In genomic region chr3:20230954-20231353, GRCh38 we compare ENCODE assay signal across 22 cellular contexts. TPM values are rescaled to one million over a fixed set of nuclear protein-coding genes. Genes with fewer than 3 reads are reported as not detected.
A peak's percentile ranks its signal among the peaks of the same experiment; 100 is the strongest.
DNase-seq lines count a peak whose midpoint lies in the region.
"Had no signal": no experiment of that assay in that cellular context is flagged by ENCODE, and none has a peak within 500 bp of the region (broad histone marks: within the 10 kb centered on the region; RNA-seq: fewer than 3 reads in every experiment).

No MANE protein-coding gene starts in this region.

- peaks cover 0 to 3% (median 0%) of the 10 kb centered on the region in 3 experiments for H3K27me3 ChIP-seq in neuronal stem cell (ENCODE audit: control insufficient read depth in 3 of 3, insufficient read depth in 3 of 3, low read depth in 1 of 3, low read length in 3 of 3)
- H3K27me3 ChIP-seq: BE2C; BLaER1 treated with 17β-estradiol and CSF1 and Interleukin-3, amounts not matched to agents 10 nM and 100 nM had no signal

- no peak overlapping the region for H3K14ac ChIP-seq in neuronal stem cell (ENCODE audit: low read length)

- H2AFZ ChIP-seq in neuronal stem cell (ENCODE audit: low read length): no peak overlapping the region
- H2AFZ ChIP-seq: GM23338 had no signal

- no peak overlapping the region for H3K4me2 ChIP-seq in neuronal stem cell (ENCODE audit: insufficient read depth, low read length, poor library complexity, severe bottlenecking)
- H3K4me2 ChIP-seq: A549; BLaER1 treated with 17β-estradiol and CSF1 and Interleukin-3, amounts not matched to agents 10 nM and 100 nM; GM23338 had no signal

- H4K91ac ChIP-seq in neuronal stem cell (ENCODE audit: low read depth, low read length, poor library complexity): no peak overlapping the region

- no peak overlapping the region for H2BK120ac ChIP-seq in neuronal stem cell (ENCODE audit: low read depth, low read length)

- no CpG with 5 or more reads among the region's 1 CpG for WGBS in neuronal stem cell (ENCODE audit: extremely low coverage in 2 of 2, insufficient read length in 2 of 2, insufficient replicate concordance in 1 of 2), 2 donors

- H3K4me1 ChIP-seq in neuronal stem cell (ENCODE audit: control insufficient read depth in 2 of 2, insufficient read depth in 1 of 2, low read depth in 1 of 2, low read length in 2 of 2): no peaks in the 10 kb centered on the region
- H3K4me1 ChIP-seq: A549; BE2C; BLaER1 treated with 17β-estradiol and CSF1 and Interleukin-3, amounts not matched to agents 10 nM and 100 nM had no signal

- no peak overlapping the region for H2BK15ac ChIP-seq in neuronal stem cell (ENCODE audit: low read length)

- H3K23ac ChIP-seq in neuronal stem cell (ENCODE audit: low read depth, low read length, poor library complexity): no peak overlapping the region

- no peak overlapping the region for H3K27ac ChIP-seq in neuronal stem cell (replicated peaks; ENCODE audit: low read length)
- H3K27ac ChIP-seq: A549; BLaER1 treated with 17β-estradiol and CSF1 and Interleukin-3, amounts not matched to agents 10 nM and 100 nM had no signal

- no peak overlapping the region for H4K8ac ChIP-seq in neuronal stem cell (ENCODE audit: low read depth, low read length)

- DNase-seq in NCI-H1105 treated with DMSO at 0.1 percent for 48 hours (lab: John Stamatoyannopoulos, UW): peak; percentile 5
- DNase-seq in NCI-H1105 (lab: John Stamatoyannopoulos, UW): no peak
- peak; percentile 4 for DNase-seq in NCI-H82 (lab: John Stamatoyannopoulos, UW)
- DNase-seq in NCI-H82 treated with DMSO at 0.1 percent for 48 hours (lab: John Stamatoyannopoulos, UW; ENCODE audit: unreplicated experiment): no peak
- peak; percentile 78 for DNase-seq in G401 (ENCODE audit: low spot score)
- peak; percentile 33 for DNase-seq in cerebellum (ENCODE audit: low spot score)
- no peak for DNase-seq in neuronal stem cell (ENCODE audit: low spot score)
- no peak for DNase-seq in stimulated activated CD4-positive, alpha-beta T cell treated with anti-CD3 and anti-CD28 coated beads, Interleukin-4, amount 100 ng/mL, for 1 hour
- DNase-seq: 8988T; ACHN; AML-193; BE2C; CD4-positive, alpha-beta T cell; CD8-positive, alpha-beta memory T cell; DMS153; DND-41; GDM1; H9 had no signal

- no peak overlapping the region for H2BK5ac ChIP-seq in neuronal stem cell (ENCODE audit: low read length)

- H3K4me3 ChIP-seq in neuronal stem cell (ENCODE audit: low read length in 2 of 2): no peak overlapping the region
- H3K4me3 ChIP-seq: A549; BLaER1 treated with 17β-estradiol and CSF1 and Interleukin-3, amounts not matched to agents 10 nM and 100 nM; GM12878; GM23338 had no signal

- H3K9me3 ChIP-seq in neuronal stem cell (replicated peaks in 1 of 2; ENCODE audit: control insufficient read depth in 2 of 2, insufficient read depth in 1 of 2, low read depth in 1 of 2, low read length in 2 of 2): no peaks in the 10 kb centered on the region
- H3K9me3 ChIP-seq: A549; BE2C; BLaER1 treated with 17β-estradiol and CSF1 and Interleukin-3, amounts not matched to agents 10 nM and 100 nM had no signal

- H3K79me1 ChIP-seq in neuronal stem cell (ENCODE audit: low read depth, low read length): no peaks in the 10 kb centered on the region

- no peak overlapping the region for H3K18ac ChIP-seq in neuronal stem cell (ENCODE audit: low read length)

- H2BK12ac ChIP-seq in neuronal stem cell (ENCODE audit: low read length): no peak overlapping the region

- no peaks in the 10 kb centered on the region for H3K36me3 ChIP-seq in neuronal stem cell (replicated peaks in 1 of 2; ENCODE audit: control insufficient read depth in 2 of 2, insufficient read depth in 2 of 2, low read length in 2 of 2)
- H3K36me3 ChIP-seq: BE2C; BLaER1 treated with 17β-estradiol and CSF1 and Interleukin-3, amounts not matched to agents 10 nM and 100 nM had no signal

- no peak overlapping the region for H3K4ac ChIP-seq in neuronal stem cell (ENCODE audit: low read length)

- no peak overlapping the region for H2AK5ac ChIP-seq in neuronal stem cell (ENCODE audit: low read depth, low read length)

- H3K9ac ChIP-seq in neuronal stem cell (ENCODE audit: low read depth, low read length, poor library complexity): no peak overlapping the region
- H3K9ac ChIP-seq: BLaER1 treated with 17β-estradiol and CSF1 and Interleukin-3, amounts not matched to agents 10 nM and 100 nM had no signal

- in situ Hi-C loops in G401 (cut with HindIII; ENCODE audit: low sequenced_read_pairs): no loop called here

RNA-seq across cellular contexts. Expression of gene SGO1, which starts 44.9 kb away (rescaled TPM):
- 16.4 and 21.1 TPM in 2 replicates for total RNA-seq in G401 (2014; rRNA removed; shearing (Covaris generic))
- total RNA-seq in cerebellum: 6.8 TPM
- 43.7 TPM for polyA plus RNA-seq in neuronal stem cell (2013, experiment 1 of 2)
- 47.1 TPM for polyA plus RNA-seq in neuronal stem cell (2013, experiment 2 of 2)
- total RNA-seq: CD4-positive, alpha-beta T cell had no signal

Comparison
In these comparisons a context has a peak if more than half of its experiments do, and no peak if none do; other contexts are left out.
1. DNase-seq: peak in NCI-H1105 treated with DMSO at 0.1 percent for 48 hours (single experiment), NCI-H82 (single experiment), G401 (single experiment) and cerebellum (single experiment); none in NCI-H1105 (single experiment), NCI-H82 treated with DMSO at 0.1 percent for 48 hours (single experiment), neuronal stem cell (single experiment) and stimulated activated CD4-positive, alpha-beta T cell treated with anti-CD3 and anti-CD28 coated beads, Interleukin-4, amount 100 ng/mL, for 1 hour (single experiment).